1 cellular context compared by ENCODE assay signal in the genomic region with DNA sequence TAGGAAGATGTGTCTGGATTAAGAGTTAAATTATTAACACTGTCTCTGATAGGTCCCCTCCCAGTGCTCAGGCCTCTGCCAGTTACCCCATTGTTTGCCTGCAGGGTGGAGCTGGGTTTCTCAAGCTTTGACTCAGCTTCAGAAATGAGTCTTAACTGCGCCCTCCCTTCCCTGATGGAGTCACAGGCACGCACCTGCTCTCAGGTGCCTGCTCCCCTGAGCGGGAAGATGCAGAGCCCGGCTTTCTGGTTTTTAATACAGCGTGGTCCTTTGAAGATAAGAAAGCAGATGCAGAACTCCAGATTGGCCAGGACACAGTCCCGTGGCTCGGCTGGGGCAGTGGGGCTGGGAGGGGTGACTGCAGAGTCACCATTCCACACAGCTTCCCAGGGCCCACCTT.
A peak's percentile ranks its signal among the peaks of the same experiment; 100 is the strongest.
TF ChIP-seq lines count a peak whose summit lies in the region.

No MANE protein-coding gene starts in this region.

TF ChIP-seq in K562, 482 proteins besides CTCF, POLR2A, EP300 and RAD21:
- no peak for TF ChIP-seq EWSR1 (IDR thresholded peaks at IDR 0.05; ENCODE audit: borderline replicate concordance, low read depth, partially characterized antibody)
- peak; percentile 30; the same call in 1 of the 2 replicates for TF ChIP-seq VEZF1 (CRISPR knock-in tag; IDR thresholded peaks at IDR 0.05)
